Comparison of ENCODE assay signal across 23 cellular contexts in genomic region chr1:209153435-209153834, GRCh38.
"Had no signal": no experiment of that assay in that cellular context is flagged by ENCODE, and none has a peak within 500 bp of the region (broad histone marks: within the 10 kb centered on the region; RNA-seq: fewer than 3 reads in every experiment).

No MANE protein-coding gene starts in this region.

- ATAC-seq: foreskin keratinocyte; gastroesophageal sphincter; heart left ventricle; left colon; left lobe of liver; lower lobe of right lung; naive thymus-derived CD8-positive, alpha-beta T cell had no signal

- H3K36me3 Mint-ChIP-seq: immature natural killer cell; naive B cell; naive thymus-derived CD8-positive, alpha-beta T cell had no signal

- H3K27me3 ChIP-seq: dorsolateral prefrontal cortex, gastroesophageal sphincter, hepatocyte had no signal

- H3K4me2 ChIP-seq: hepatocyte had no signal

- H3K4me1 ChIP-seq: foreskin keratinocyte, gastroesophageal sphincter, heart left ventricle, left ventricle myocardium inferior had no signal

- H3K27ac ChIP-seq: coronary artery, esophagus muscularis mucosa, foreskin keratinocyte, gastroesophageal sphincter, heart left ventricle, hepatocyte, left ventricle myocardium inferior, lower lobe of right lung had no signal

- DNase-seq: dermis blood vessel endothelial cell; dorsolateral prefrontal cortex; effector CD4-positive, alpha-beta T cell; effector memory CD4-positive, alpha-beta T cell; foreskin keratinocyte; heart left ventricle; hypothalamus; immature natural killer cell; islet precursor cell; kidney; kidney glomerular epithelial cell; left colon; left ventricle myocardium inferior; lower lobe of right lung; mesenchymal stem cell; midbrain; naive B cell; naive thymus-derived CD8-positive, alpha-beta T cell had no signal

- H3K36me3 ChIP-seq: esophagus muscularis mucosa, gastroesophageal sphincter, heart left ventricle, left ventricle myocardium inferior, lower lobe of right lung had no signal

- H3K4me1 Mint-ChIP-seq: immature natural killer cell; naive B cell; naive thymus-derived CD8-positive, alpha-beta T cell had no signal

- H3K79me2 ChIP-seq: hepatocyte had no signal

- H3K27ac Mint-ChIP-seq: immature natural killer cell; naive B cell; naive thymus-derived CD8-positive, alpha-beta T cell had no signal

- H3K4me3 ChIP-seq: coronary artery, dorsolateral prefrontal cortex, esophagus muscularis mucosa, gastroesophageal sphincter, heart left ventricle, hepatocyte, left ventricle myocardium inferior, lower lobe of right lung had no signal

- H3K4me3 Mint-ChIP-seq: immature natural killer cell; naive B cell; naive thymus-derived CD8-positive, alpha-beta T cell had no signal
